ENCODE assay signal across 6 cellular contexts in the genomic region with DNA sequence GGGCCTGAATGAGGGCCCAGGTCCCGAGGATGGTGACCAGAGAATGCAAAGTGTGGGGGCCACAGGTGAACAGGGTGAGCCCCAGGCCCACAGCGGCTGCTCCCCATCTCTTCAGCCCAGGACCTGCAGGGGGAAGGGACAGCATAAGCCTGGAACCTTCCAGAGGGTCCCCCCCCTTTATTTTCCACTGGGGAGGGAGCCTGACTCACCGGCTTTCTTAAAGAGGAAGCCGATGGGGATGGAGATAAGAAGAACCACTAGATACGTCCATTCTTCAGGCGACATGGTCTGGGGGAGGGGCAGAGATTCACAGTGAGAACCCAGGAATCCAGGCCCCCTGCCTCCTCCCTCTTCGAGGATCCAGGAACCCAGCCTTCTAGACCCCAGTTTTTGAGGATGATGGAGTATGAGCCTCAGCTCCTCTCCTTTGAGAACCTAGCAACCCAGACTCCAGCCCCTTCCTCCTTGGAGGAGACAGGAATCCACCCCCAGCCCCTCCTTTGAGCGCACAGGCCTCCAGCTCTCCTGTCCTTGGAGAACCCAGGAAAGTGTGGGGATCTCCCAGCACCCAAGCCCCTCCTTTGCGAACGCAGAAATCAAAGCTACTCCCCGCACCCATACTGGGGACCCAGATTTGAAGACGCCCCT. TPM values are rescaled to one million over a fixed set of nuclear protein-coding genes. Genes with fewer than 3 reads are reported as not detected.
DNase-seq lines count a peak whose midpoint lies in the region; ATAC-seq and TF ChIP-seq lines count a peak whose summit lies in the region.

No MANE protein-coding gene starts in this region.

- H3K9me3 Mint-ChIP-seq in T-helper 2 cell treated with Interferon-gamma antibody and Interleukin-4, amounts not matched to agents 5 μg/mL and 100 μg/mL, for 36 hours, result no peaks in the 10 kb centered on the region

- peak overlapping the region; percentile 99 for H3K27ac Mint-ChIP-seq in T-helper 2 cell treated with Interferon-gamma antibody and Interleukin-4, amounts not matched to agents 5 μg/mL and 100 μg/mL, for 36 hours

- H3K4me3 Mint-ChIP-seq in T-helper 2 cell treated with Interferon-gamma antibody and Interleukin-4, amounts not matched to agents 5 μg/mL and 100 μg/mL, for 36 hours, result peak overlapping the region; percentile 92

- H3K36me3 Mint-ChIP-seq in T-helper 2 cell treated with Interferon-gamma antibody and Interleukin-4, amounts not matched to agents 5 μg/mL and 100 μg/mL, for 36 hours (ENCODE audit: low read depth), result peaks cover 26% of the 10 kb centered on the region

- WGBS in esophagus muscularis mucosa, result 20% methylated on average over 11 of the region's 12 CpGs

- DNase-seq in GM06990 (ENCODE audit: extremely low read depth, insufficient read length) (no peak), esophagus muscularis mucosa (ENCODE audit: extremely low spot score) (no peak), NCI-H1092 treated with DMSO at 0.1 percent for 48 hours (lab: John Stamatoyannopoulos, UW) (no peak)
- peak; percentile 80 for DNase-seq in T-helper 2 cell treated with Interferon-gamma antibody and Interleukin-4, amounts not matched to agents 5 μg/mL and 100 μg/mL, for 36 hours (ENCODE audit: low spot score)
- peak; percentile 60 for DNase-seq in stimulated activated CD4-positive, alpha-beta T cell treated with anti-CD3 and anti-CD28 coated beads, Interleukin-1b, Interleukin-23, amount 100 ng/mL, for 48 hours

- H3K27me3 ChIP-seq in GM06990 (replicated peaks; ENCODE audit: control insufficient read depth, insufficient read depth, low read length) (no peaks in the 10 kb centered on the region), esophagus muscularis mucosa (no peaks in the 10 kb centered on the region)

- no peak for TF ChIP-seq POLR2A in esophagus muscularis mucosa (IDR thresholded peaks at IDR 0.05; ENCODE audit: low read depth)

- TF ChIP-seq EP300 in esophagus muscularis mucosa (IDR thresholded peaks at IDR 0.05), result no peak

- ATAC-seq in GM18520 (IDR thresholded peaks at IDR 0.05; ENCODE audit: unreplicated experiment), result no peak

- H3K4me1 Mint-ChIP-seq in T-helper 2 cell treated with Interferon-gamma antibody and Interleukin-4, amounts not matched to agents 5 μg/mL and 100 μg/mL, for 36 hours (ENCODE audit: low read depth), result peaks cover 34% of the 10 kb centered on the region

- intact Hi-C loops in esophagus muscularis mucosa (cut with DNase I), result no loop called here

- no peaks in the 10 kb centered on the region for H3K27me3 Mint-ChIP-seq in T-helper 2 cell treated with Interferon-gamma antibody and Interleukin-4, amounts not matched to agents 5 μg/mL and 100 μg/mL, for 36 hours (ENCODE audit: low read depth)

- H3K4me3 ChIP-seq in GM06990 (replicated peaks; ENCODE audit: low read depth, low read length) (peak overlapping the region; percentile 76), esophagus muscularis mucosa (peak overlapping the region; percentile 76 to 93 (median 90))

- peaks cover 24 to 35% (median 34%) of the 10 kb centered on the region in 4 donors for H3K4me1 ChIP-seq in esophagus muscularis mucosa

- H3K9me3 ChIP-seq in esophagus muscularis mucosa, result no peaks in the 10 kb centered on the region

- peak overlapping the region; percentile 97 to 99 (median 98) for H3K27ac ChIP-seq in esophagus muscularis mucosa (replicated peaks in 1 of 4)

- no peak for TF ChIP-seq CTCF in GM06990 (IDR thresholded peaks at IDR 0.05; ENCODE audit: insufficient read depth, low read length, poor library complexity, severe bottlenecking)
- TF ChIP-seq CTCF in esophagus muscularis mucosa (IDR thresholded peaks at IDR 0.05), result no peak

- H3K36me3 ChIP-seq in GM06990 (ENCODE audit: control insufficient read depth, insufficient read depth, low read length), result peaks cover 3% of the 10 kb centered on the region
- peaks cover 3 to 29% (median 15%) of the 10 kb centered on the region in 4 donors for H3K36me3 ChIP-seq in esophagus muscularis mucosa

RNA-seq across cellular contexts. Expression of gene MBOAT7, which starts 1.0 kb away (rescaled TPM):
- 10 to 100 TPM; 40.3 to 83.2 (median 59.4) TPM for total RNA-seq in esophagus muscularis mucosa

RNA-seq across cellular contexts. Expression of gene TSEN34, which starts 2.8 kb away (rescaled TPM):
- 100 to 1,000 TPM in 1 of 4 donors, 10 to 100 TPM in 3; 49.4 to 103 (median 86.8) TPM for total RNA-seq in esophagus muscularis mucosa

RNA-seq across cellular contexts. Expression of gene RPS9, which starts 12.3 kb away (rescaled TPM):
- total RNA-seq in esophagus muscularis mucosa, result 1,000 to 10,000 TPM; 1,410 to 2,465 (median 1,750) TPM

RNA-seq across cellular contexts. Expression of gene TMC4, which starts 15.4 kb away (rescaled TPM):
- under 1 TPM in 3 of 4 donors, not detected in 1; 0.26 to 0.98 (median 0.33) TPM for total RNA-seq in esophagus muscularis mucosa

RNA-seq across cellular contexts. Expression of gene LENG1, which starts 28.8 kb away (rescaled TPM):
- 10 to 100 TPM in 3 of 4 donors, 1 to 10 TPM in 1; 10.0 to 12.7 (median 11.5) TPM for total RNA-seq in esophagus muscularis mucosa

Comparison
In these comparisons a context has a peak if more than half of its experiments do, and no peak if none do; other contexts are left out.
1. DNase-seq: peak in T-helper 2 cell treated with Interferon-gamma antibody and Interleukin-4, amounts not matched to agents 5 μg/mL and 100 μg/mL, for 36 hours (single experiment) and stimulated activated CD4-positive, alpha-beta T cell treated with anti-CD3 and anti-CD28 coated beads, Interleukin-1b, Interleukin-23, amount 100 ng/mL, for 48 hours (single experiment); none in GM06990 (single experiment), esophagus muscularis mucosa (single experiment) and NCI-H1092 treated with DMSO at 0.1 percent for 48 hours (single experiment).